8 cellular contexts compared by ENCODE assay signal in the genomic region with DNA sequence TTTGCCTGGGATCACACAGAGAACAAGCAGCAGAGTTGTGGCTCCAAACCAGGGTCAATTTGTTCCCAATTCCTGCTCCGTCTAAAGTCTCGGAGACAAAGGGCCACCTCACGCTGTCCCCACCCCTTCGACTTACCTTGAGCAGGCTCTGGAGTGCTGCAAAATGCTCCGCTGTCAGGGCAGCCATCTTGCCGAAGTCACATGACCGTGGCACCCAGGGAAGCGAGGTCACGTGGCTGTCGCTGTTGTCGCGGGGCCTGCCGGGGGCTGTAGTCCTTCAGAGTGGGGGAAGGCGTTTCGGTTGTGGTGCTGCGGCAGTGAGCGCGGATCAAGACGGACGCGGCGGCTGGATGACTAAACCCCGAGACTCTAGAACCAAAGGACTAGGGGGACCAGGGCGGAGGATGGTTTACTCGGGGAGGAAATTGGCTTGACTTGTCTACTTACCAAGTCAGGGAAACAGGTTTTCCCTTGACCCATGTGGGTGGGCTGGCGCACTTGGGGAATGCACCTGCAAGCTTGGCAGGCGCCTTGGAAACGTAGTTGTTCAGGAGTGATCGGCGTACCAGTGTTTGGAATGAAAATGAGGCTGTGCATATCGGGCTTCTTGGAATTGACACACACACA.
A peak's percentile ranks its signal among the peaks of the same experiment; 100 is the strongest.
DNase-seq lines count a peak whose midpoint lies in the region; ATAC-seq lines count a peak whose summit lies in the region.

A gene (minus strand): TSS at position 199 of the 627 bp plus-strand sequence. CDS start 12 bp downstream, at position 187.

- ATAC-seq in HG03442 (IDR thresholded peaks at IDR 0.05; ENCODE audit: unreplicated experiment): peak; percentile 99

- DNase-seq in Ammon's horn (ENCODE audit: low spot score): peak; percentile 97
- DNase-seq in GM19238 (ENCODE audit: insufficient read length, low spot score): peak; percentile 88
- DNase-seq in NCI-H524 (lab: John Stamatoyannopoulos, UW): peak; percentile 87 to 91
- DNase-seq in activated CD4-positive, alpha-beta T cell treated with anti-CD3 and anti-CD28 coated beads for 4 hours: peak; percentile 93
- DNase-seq in kidney glomerular epithelial cell (lab: John Stamatoyannopoulos, UW): peak; percentile 89
- DNase-seq in stimulated activated CD4-positive, alpha-beta T cell treated with anti-CD3 and anti-CD28 coated beads, Interleukin-1b, Interleukin-23, amount 100 ng/mL, for 1 hour (ENCODE audit: low read depth in 2 of 2): peak; percentile 78 to 83

- H3K27ac ChIP-seq in cingulate gyrus (ENCODE audit: low read depth, low read length): peak within 1 kb of the TSS; percentile 78

Comparison
In these comparisons a context has a peak if more than half of its experiments do, and no peak if none do; other contexts are left out.
1. Peak in every context shown above with its lines: DNase-seq, ATAC-seq and H3K27ac ChIP-seq.